ENCODE assay signal across 11 cellular contexts in genomic region chr11:47328449-47329390, GRCh38. TPM values are rescaled to one million over a fixed set of nuclear protein-coding genes. Genes with fewer than 3 reads are reported as not detected.
A peak's percentile ranks its signal among the peaks of the same experiment; 100 is the strongest.
DNase-seq lines count a peak whose midpoint lies in the region; ATAC-seq lines count a peak whose summit lies in the region.
"Had no signal": no experiment of that assay in that cellular context is flagged by ENCODE, and none has a peak within 500 bp of the region (broad histone marks: within the 10 kb centered on the region; RNA-seq: fewer than 3 reads in every experiment).

No MANE protein-coding gene starts in this region.

- H3K27ac ChIP-seq in CD8-positive, alpha-beta memory T cell (ENCODE audit: low read depth, low read length): no peak overlapping the region

- H3K9me3 Mint-ChIP-seq in naive B cell: no peaks in the 10 kb centered on the region
- no peaks in the 10 kb centered on the region for H3K9me3 Mint-ChIP-seq in CD8-positive, alpha-beta memory T cell
- H3K9me3 Mint-ChIP-seq: neural crest cell had no signal

- H3K27me3 ChIP-seq in CD8-positive, alpha-beta memory T cell (ENCODE audit: insufficient read depth, low read length, poor library complexity, severe bottlenecking): no peaks in the 10 kb centered on the region

- H3K27ac Mint-ChIP-seq in naive B cell: peak overlapping the region in 5 of 6 donors; percentile 61 to 81 (median 78)
- H3K27ac Mint-ChIP-seq in CD8-positive, alpha-beta memory T cell: peak overlapping the region in 3 of 8 donors; percentile 22 to 72 (median 46)

- no peaks in the 10 kb centered on the region for H3K27me3 Mint-ChIP-seq in naive B cell
- no peaks in the 10 kb centered on the region for H3K27me3 Mint-ChIP-seq in CD8-positive, alpha-beta memory T cell

- no peaks in the 10 kb centered on the region for H3K4me1 ChIP-seq in CD8-positive, alpha-beta memory T cell (ENCODE audit: insufficient read depth, low read length)

- no peaks in the 10 kb centered on the region for H3K9me3 ChIP-seq in CD8-positive, alpha-beta memory T cell (ENCODE audit: low read length)

- peak overlapping the region in 1 of 8 donors; percentile 20 for H3K4me3 Mint-ChIP-seq in naive B cell
- no peak overlapping the region for H3K4me3 Mint-ChIP-seq in CD8-positive, alpha-beta memory T cell
- H3K4me3 Mint-ChIP-seq: neural crest cell had no signal

- H3K36me3 Mint-ChIP-seq in naive B cell: peaks cover 7 to 27% of the 10 kb centered on the region in 2 donors
- peaks cover 8 to 62% (median 12%) of the 10 kb centered on the region in 3 donors for H3K36me3 Mint-ChIP-seq in CD8-positive, alpha-beta memory T cell

- DNase-seq in NOMO-1 treated with dmso at 0.1 percent for 144 hours (lab: John Stamatoyannopoulos, UW; ENCODE audit: unreplicated experiment) (peak; percentile 6), naive B cell (peak; percentile 14), T-helper 9 cell (no peak), iPS-NIHi11 (ENCODE audit: low spot score) (no peak)
- no peak for DNase-seq in CD8-positive, alpha-beta memory T cell
- DNase-seq in stimulated activated CD4-positive, alpha-beta T cell treated with anti-CD3 and anti-CD28 coated beads, Interleukin-12 subunit alpha, Interleukin-12 subunit beta, amount 100 ng/mL, for 4 hours: no peak
- DNase-seq: SHP77 treated with DMSO at 0.1 percent for 48 hours had no signal

- peaks cover 27% of the 10 kb centered on the region for H3K36me3 ChIP-seq in CD8-positive, alpha-beta memory T cell (ENCODE audit: insufficient read depth, low read length)

- CTCF ChIA-PET in CD8-positive, alpha-beta memory T cell (lab: Charles Lee): interaction anchor here (0.7 to 1.5 kb wide), 4 partner anchors 10 to 100 kb away, joined by 3 to 7 read pairs (median 3); no protein-coding TSS in a partner anchor

- POLR2A ChIA-PET in CD8-positive, alpha-beta memory T cell (lab: Charles Lee): no interaction called here

- no peak overlapping the region for H3K4me3 ChIP-seq in CD8-positive, alpha-beta memory T cell (ENCODE audit: low read length)

- ATAC-seq in GM18502 (IDR thresholded peaks at IDR 0.05; ENCODE audit: poor library complexity, unreplicated experiment) (peak; percentile 70), GM21619 (IDR thresholded peaks at IDR 0.05; ENCODE audit: unreplicated experiment) (peak; percentile 59), naive B cell (ENCODE audit: low read depth in 2 of 2) (peak; percentile 61 to 71)

- peaks cover 0 to 19% (median 16%) of the 10 kb centered on the region in 3 donors for H3K4me1 Mint-ChIP-seq in naive B cell
- H3K4me1 Mint-ChIP-seq in CD8-positive, alpha-beta memory T cell: no peaks in the 10 kb centered on the region
- H3K4me1 Mint-ChIP-seq: neural crest cell had no signal

RNA-seq across cellular contexts. Expression of gene MYBPC3, which starts 23.8 kb away (rescaled TPM):
- polyA plus RNA-seq in naive B cell (ENCODE audit: low read depth in 6 of 6): not detected
- not detected for total RNA-seq in CD8-positive, alpha-beta memory T cell
- polyA plus RNA-seq in CD8-positive, alpha-beta memory T cell: not detected
- total RNA-seq: M059J, neural crest cell had no signal

RNA-seq across cellular contexts. Expression of gene SPI1, which starts 49.6 kb away (rescaled TPM):
- 10 to 100 TPM; 42.8 to 74.6 (median 51.7) TPM for polyA plus RNA-seq in naive B cell (ENCODE audit: low read depth in 6 of 6)
- total RNA-seq in CD8-positive, alpha-beta memory T cell: 1 to 10 TPM; 1.8 to 2.0 TPM
- polyA plus RNA-seq in CD8-positive, alpha-beta memory T cell: not detected
- total RNA-seq: M059J, neural crest cell had no signal

RNA-seq across cellular contexts. Expression of gene MADD, which starts 58.8 kb away (rescaled TPM):
- polyA plus RNA-seq in naive B cell (ENCODE audit: low read depth in 6 of 6): 10 to 100 TPM; 12.1 to 24.8 (median 16.4) TPM
- 10 to 100 TPM; 62.1 to 65.7 TPM for total RNA-seq in CD8-positive, alpha-beta memory T cell
- polyA plus RNA-seq in CD8-positive, alpha-beta memory T cell: 30.5 TPM

Comparison
In these comparisons a context has a peak if more than half of its experiments do, and no peak if none do; other contexts are left out.
1. DNase-seq: peak in NOMO-1 treated with dmso at 0.1 percent for 144 hours (single experiment) and naive B cell (single experiment); none in CD8-positive, alpha-beta memory T cell (0 of 5), stimulated activated CD4-positive, alpha-beta T cell treated with anti-CD3 and anti-CD28 coated beads, Interleukin-12 subunit alpha, Interleukin-12 subunit beta, amount 100 ng/mL, for 4 hours (single experiment), T-helper 9 cell (single experiment) and iPS-NIHi11 (single experiment).
2. RNA of gene SPI1, which starts 49.6 kb away (polyA plus RNA-seq): 42.8 to 74.6 TPM in naive B cell; not detected in CD8-positive, alpha-beta memory T cell (single experiment); every median in the first group is over 10 times any median in the second.
3. Peak in every context shown above with its lines, with median percentiles within 50 percentile points of each other: ATAC-seq.